In genomic region chr1:81192647-81193642, GRCh38 we compare ENCODE assay signal across 1 cellular context.
TF ChIP-seq lines count a peak whose summit lies in the region.

No MANE protein-coding gene starts in this region.

TF ChIP-seq in GM23338, 12 proteins besides CTCF, POLR2A, EP300 and RAD21 (continued from another document):
- TF ChIP-seq ZNF462 (CRISPR knock-in tag; IDR thresholded peaks at IDR 0.05) = no peak
- no peak for TF ChIP-seq NANOG (IDR thresholded peaks at IDR 0.05; ENCODE audit: borderline replicate concordance)
- no peak for TF ChIP-seq ZNF331 (CRISPR knock-in tag; IDR thresholded peaks at IDR 0.05; ENCODE audit: low read depth)
- no peak for TF ChIP-seq ETS1 (IDR thresholded peaks at IDR 0.05)
- TF ChIP-seq POLR2AphosphoS5 (IDR thresholded peaks at IDR 0.05; ENCODE audit: low read depth) = no peak
- no peak for TF ChIP-seq CREB1 (CRISPR knock-in tag; IDR thresholded peaks at IDR 0.05; ENCODE audit: low read depth)
- TF ChIP-seq JUNB (IDR thresholded peaks at IDR 0.05; ENCODE audit: unreplicated experiment) = no peak
